ENCODE assay signal across 1 cellular context in genomic region chr17:50290074-50290702, GRCh38.
TF ChIP-seq lines count a peak whose summit lies in the region.

No MANE protein-coding gene starts in this region.

TF ChIP-seq in IMR-90, 13 proteins besides CTCF, POLR2A, EP300 and RAD21:
- no peak for TF ChIP-seq RFX5 (IDR thresholded peaks at IDR 0.05; ENCODE audit: low read depth, low read length)
- no peak for TF ChIP-seq SMC3 (IDR thresholded peaks at IDR 0.05; ENCODE audit: low read depth, low read length)
- 0 out of 2 replicates have a peak, but pooled peaks have one; percentile 41 for TF ChIP-seq MAZ (IDR thresholded peaks at IDR 0.05; ENCODE audit: borderline replicate concordance, low read depth, low read length)
- TF ChIP-seq ELK1 (IDR thresholded peaks at IDR 0.05; ENCODE audit: borderline replicate concordance, low read depth, low read length): no peak
- no peak for TF ChIP-seq USF2 (IDR thresholded peaks at IDR 0.05; ENCODE audit: low read depth, low read length)
- no peak for TF ChIP-seq RCOR1 (IDR thresholded peaks at IDR 0.05; ENCODE audit: insufficient replicate concordance, low read length)
- peak; percentile 96 for TF ChIP-seq FOS (IDR thresholded peaks at IDR 0.05; ENCODE audit: low read depth, low read length)
- TF ChIP-seq MXI1 (IDR thresholded peaks at IDR 0.05; ENCODE audit: borderline replicate concordance, low read depth, low read length): peak; percentile 48; the same call in 1 of the 2 replicates
- TF ChIP-seq CEBPB (IDR thresholded peaks at IDR 0.05; ENCODE audit: low read depth, low read length): peak; percentile 99
- peak; percentile 12; the same call in 1 of the 2 replicates for TF ChIP-seq MAFK (IDR thresholded peaks at IDR 0.05; ENCODE audit: low read depth, low read length)
- peak; percentile 44; the same call in 1 of the 2 replicates for TF ChIP-seq NFE2L2 (IDR thresholded peaks at IDR 0.05; ENCODE audit: low read depth, low read length)
- peak; percentile 71; the same call in 1 of the 2 replicates for TF ChIP-seq CHD1 (IDR thresholded peaks at IDR 0.05; ENCODE audit: low read depth, low read length)
- TF ChIP-seq BHLHE40 (IDR thresholded peaks at IDR 0.05; ENCODE audit: low read depth, low read length): peak; percentile 35
